ENCODE assay signal across 8 cellular contexts in genomic region chr4:109729563-109730293, GRCh38. TPM values are rescaled to one million over a fixed set of nuclear protein-coding genes. Genes with fewer than 3 reads are reported as not detected.
A peak's percentile ranks its signal among the peaks of the same experiment; 100 is the strongest.
DNase-seq lines count a peak whose midpoint lies in the region; ATAC-seq, FAIRE-seq and TF ChIP-seq lines count a peak whose summit lies in the region.

TSS of gene PLA2G12A (minus strand) at chr4:109730070. CDS start at chr4:109729809, 261 bp downstream.

- H3K9me3 Mint-ChIP-seq in CD8-positive, alpha-beta T cell, result no peaks in the 10 kb centered on the region

- H2AFZ ChIP-seq in endothelial cell of umbilical vein (ENCODE audit: low read depth, low read length), result peak within 1 kb of the TSS; percentile 100

- POLR2A ChIA-PET in CD8-positive, alpha-beta T cell (lab: Charles Lee), result interaction anchor here (1.0 to 1.9 kb wide), 6 partner anchors 11 to 297 kb away, joined by 3 to 6 read pairs (median 4); partner anchors contain the start of genes CASP6, MCUB and SEC24B
- POLR2A ChIA-PET in endothelial cell of umbilical vein (lab: Charles Lee), result no interaction called here

- no TSS peak for BruUV-seq in endothelial cell of umbilical vein (replicated peaks; lab: Mats Ljungman, UMichigan)

- peaks cover 27% of the 10 kb centered on the region for H3K4me1 Mint-ChIP-seq in CD8-positive, alpha-beta T cell (ENCODE audit: low read depth)

- H3K27ac ChIP-seq in CD8-positive, alpha-beta T cell (ENCODE audit: low read depth, low read length), result peak within 1 kb of the TSS; percentile 78
- H3K27ac ChIP-seq in endothelial cell of umbilical vein (ENCODE audit: insufficient read depth, low read depth, low read length), result peak within 1 kb of the TSS; percentile 48

- peaks cover 12% of the 10 kb centered on the region for H3K36me3 Mint-ChIP-seq in CD8-positive, alpha-beta T cell

- TF ChIP-seq POLR2A in endothelial cell of umbilical vein (IDR thresholded peaks at IDR 0.05; ENCODE audit: low read depth, low read length), result no peak

- TF ChIP-seq CTCF in CD8-positive, alpha-beta T cell (IDR thresholded peaks at IDR 0.05), result no peak
- no peak for TF ChIP-seq CTCF in endothelial cell of umbilical vein (IDR thresholded peaks at IDR 0.05; ENCODE audit: extremely low read depth in 1 of 2, insufficient read depth in 1 of 2, low read depth in 1 of 2, low read length in 2 of 2)

- H3K27me3 Mint-ChIP-seq in CD8-positive, alpha-beta T cell (ENCODE audit: low read depth), result no peaks in the 10 kb centered on the region

- H4K20me1 ChIP-seq in endothelial cell of umbilical vein (replicated peaks; ENCODE audit: control insufficient read depth, extremely low read depth, insufficient read depth, low read length), result no peaks in the 10 kb centered on the region

- dilution Hi-C loops in endothelial cell of umbilical vein (cut with MboI; ENCODE audit: extremely low pct_ligation_motif_present, low sequenced_read_pairs), result no loop called here

- peak; percentile 4 for FAIRE-seq in endothelial cell of umbilical vein (lab: Jason Lieb, UNC)

- H3K4me2 ChIP-seq in endothelial cell of umbilical vein (ENCODE audit: insufficient read depth, low read length), result peak within 1 kb of the TSS; percentile 93

- no peaks in the 10 kb centered on the region for H3K9me3 ChIP-seq in CD8-positive, alpha-beta T cell (ENCODE audit: low read length)
- no peaks in the 10 kb centered on the region for H3K9me3 ChIP-seq in endothelial cell of umbilical vein (replicated peaks; ENCODE audit: control insufficient read depth, insufficient read depth, low read length)

- peak within 1 kb of the TSS; percentile 76 for H3K9ac ChIP-seq in endothelial cell of umbilical vein (replicated peaks; ENCODE audit: extremely low read depth, insufficient read depth, low read length)

- DNase-seq in CD8-positive, alpha-beta T cell, result peak; percentile 65 to 89 (median 77)
- DNase-seq in NK-92 (lab: John Stamatoyannopoulos, UW; ENCODE audit: unreplicated experiment) (peak; percentile 10), endothelial cell of umbilical vein (ENCODE audit: low read depth, low spot score) (peak; percentile 65), middle frontal gyrus (ENCODE audit: extremely low spot score, low spot score) (peak; percentile 27)
- DNase-seq in activated CD8-positive, alpha-beta memory T cell treated with anti-CD3 and anti-CD28 coated beads, Interleukin-2, amount 50 U/mL, for 1 hour (ENCODE audit: extremely low read depth), result peak; percentile 53
- DNase-seq in stimulated activated CD8-positive, alpha-beta memory T cell treated with anti-CD3 and anti-CD28 coated beads, Interleukin-2, amount 100 ng/mL, for 48 hours (ENCODE audit: low read depth in 2 of 2), result peak; percentile 57 to 68

- H3K9me1 ChIP-seq in endothelial cell of umbilical vein (replicated peaks; ENCODE audit: control insufficient read depth, extremely low read depth, insufficient read depth, low read length), result no peaks in the 10 kb centered on the region

- H3K4me3 Mint-ChIP-seq in CD8-positive, alpha-beta T cell, result peak within 1 kb of the TSS; percentile 90

- H3K27me3 ChIP-seq in CD8-positive, alpha-beta T cell (ENCODE audit: insufficient read depth, low read length), result no peaks in the 10 kb centered on the region
- H3K27me3 ChIP-seq in endothelial cell of umbilical vein (ENCODE audit: control insufficient read depth in 2 of 2, insufficient read depth in 2 of 2, low read length in 2 of 2), result no peaks in the 10 kb centered on the region

- ATAC-seq in CD8-positive, alpha-beta T cell, result peak; percentile 93
- ATAC-seq in GM19438 (IDR thresholded peaks at IDR 0.05; ENCODE audit: low read depth, unreplicated experiment), result peak; percentile 72
- ATAC-seq in HG03565 (IDR thresholded peaks at IDR 0.05; ENCODE audit: unreplicated experiment), result peak; percentile 78

- intact Hi-C loops in CD8-positive, alpha-beta T cell (cut with DNase I, micrococcal nuclease), result loop anchor here (1.0 to 5.0 kb wide), 9 partner anchors 25 to 1742 kb away; partner anchors contain the start of genes SEC24B (in 2 of the 2), CASP6 (in 1 of the 2), ELOVL6 (in 1 of the 2) and GAR1 (in 1 of the 2)
- intact Hi-C loops in endothelial cell of umbilical vein (cut with micrococcal nuclease), result loop anchor here (1.0 to 2.0 kb wide), 4 partner anchors 26 to 296 kb away; partner anchors contain the start of genes CASP6, GAR1 and SEC24B

- no peaks in the 10 kb centered on the region for H3K79me2 ChIP-seq in endothelial cell of umbilical vein (ENCODE audit: control insufficient read depth, insufficient read depth, low read length)

- peak within 1 kb of the TSS; percentile 89 for H3K4me3 ChIP-seq in CD8-positive, alpha-beta T cell (ENCODE audit: low read depth, low read length)
- H3K4me3 ChIP-seq in endothelial cell of umbilical vein (replicated peaks in 1 of 3; ENCODE audit: insufficient read depth in 1 of 3, low read depth in 1 of 3, low read length in 3 of 3), result peak within 1 kb of the TSS; percentile 86 to 92 (median 86)

- CTCF ChIA-PET in CD8-positive, alpha-beta T cell (lab: Charles Lee), result interaction anchor here (0.6 to 1.4 kb wide), 4 partner anchors 17 to 245 kb away, joined by 3 to 4 read pairs (median 4); no protein-coding TSS in a partner anchor
- CTCF ChIA-PET in endothelial cell of umbilical vein (lab: Charles Lee), result interaction anchor here (1.1 to 2.1 kb wide), 4 partner anchors 19 to 302 kb away, joined by 3 to 8 read pairs (median 4); partner anchors contain the start of genes CASP6 and SEC24B

- peak within 1 kb of the TSS; percentile 90 for H3K27ac Mint-ChIP-seq in CD8-positive, alpha-beta T cell

- H3K4me1 ChIP-seq in CD8-positive, alpha-beta T cell (ENCODE audit: insufficient read depth, low read length), result peaks cover 17% of the 10 kb centered on the region
- peaks cover 9% of the 10 kb centered on the region for H3K4me1 ChIP-seq in endothelial cell of umbilical vein (ENCODE audit: control insufficient read depth, extremely low read depth, insufficient read depth, low read length)

- no peaks in the 10 kb centered on the region for H3K36me3 ChIP-seq in CD8-positive, alpha-beta T cell (ENCODE audit: insufficient read depth, low read length)
- no peaks in the 10 kb centered on the region for H3K36me3 ChIP-seq in endothelial cell of umbilical vein (ENCODE audit: control insufficient read depth in 2 of 2, extremely low read depth in 1 of 2, insufficient read depth in 2 of 2, low read length in 2 of 2)

TF ChIP-seq in endothelial cell of umbilical vein, 7 proteins besides CTCF, POLR2A, EP300 and RAD21:
- TF ChIP-seq EZH2 (IDR thresholded peaks at IDR 0.05; ENCODE audit: borderline replicate concordance, low read depth, low read length, severe bottlenecking) (no peak), MAX (IDR thresholded peaks at IDR 0.05; ENCODE audit: insufficient read depth, insufficient read length) (peak; percentile 58), POLR2AphosphoS5 (IDR thresholded peaks at IDR 0.05; ENCODE audit: insufficient read depth, low read depth, low read length) (peak; percentile 30)

RNA-seq across cellular contexts. Expression of gene PLA2G12A, which starts in this region (rescaled TPM):
- 10 to 100 TPM in 1 of 2 experiments, 1 to 10 TPM in 1; 7.8 to 10.2 TPM for total RNA-seq in CD8-positive, alpha-beta T cell
- total RNA-seq in endothelial cell of umbilical vein, result 16.6 and 21.6 TPM in 2 replicates
- polyA plus RNA-seq in endothelial cell of umbilical vein, result 13.7 and 27.1 TPM in 2 replicates
- 9.3 and 12.6 TPM in 2 replicates for polyA plus RNA-seq in endothelial cell of umbilical vein (2011; cell fraction: cytosol; rRNA removed)
- 5.9 and 7.1 TPM in 2 replicates for polyA plus RNA-seq in endothelial cell of umbilical vein (2011; cell fraction: nucleus; rRNA removed)
- polyA plus RNA-seq in endothelial cell of umbilical vein (2012), result 18.9 and 25.3 TPM in 2 replicates
- 37.8 and 93.2 TPM in 2 replicates for polyA minus RNA-seq in endothelial cell of umbilical vein
- polyA minus RNA-seq in endothelial cell of umbilical vein (2011; cell fraction: cytosol; rRNA and poly(A)+ RNA removed), result 33.9 TPM
- polyA minus RNA-seq in endothelial cell of umbilical vein (2011; cell fraction: nucleus; rRNA and poly(A)+ RNA removed), result 5.6 and 27.2 TPM in 2 replicates

Comparison
In these comparisons a context has a peak if more than half of its experiments do, and no peak if none do; other contexts are left out.
1. Peak in every context shown above with its lines: DNase-seq, ATAC-seq, H3K4me3 ChIP-seq and H3K27ac ChIP-seq.
2. DNase-seq: peak in every context shown above with its lines; median percentile 77 in CD8-positive, alpha-beta T cell; 65 in endothelial cell of umbilical vein; 62 in stimulated activated CD8-positive, alpha-beta memory T cell treated with anti-CD3 and anti-CD28 coated beads, Interleukin-2, amount 100 ng/mL, for 48 hours; 53 in activated CD8-positive, alpha-beta memory T cell treated with anti-CD3 and anti-CD28 coated beads, Interleukin-2, amount 50 U/mL, for 1 hour; 27 in middle frontal gyrus; 10 in NK-92.